Comparison of ENCODE assay signal across 1 cellular context in the genomic region with DNA sequence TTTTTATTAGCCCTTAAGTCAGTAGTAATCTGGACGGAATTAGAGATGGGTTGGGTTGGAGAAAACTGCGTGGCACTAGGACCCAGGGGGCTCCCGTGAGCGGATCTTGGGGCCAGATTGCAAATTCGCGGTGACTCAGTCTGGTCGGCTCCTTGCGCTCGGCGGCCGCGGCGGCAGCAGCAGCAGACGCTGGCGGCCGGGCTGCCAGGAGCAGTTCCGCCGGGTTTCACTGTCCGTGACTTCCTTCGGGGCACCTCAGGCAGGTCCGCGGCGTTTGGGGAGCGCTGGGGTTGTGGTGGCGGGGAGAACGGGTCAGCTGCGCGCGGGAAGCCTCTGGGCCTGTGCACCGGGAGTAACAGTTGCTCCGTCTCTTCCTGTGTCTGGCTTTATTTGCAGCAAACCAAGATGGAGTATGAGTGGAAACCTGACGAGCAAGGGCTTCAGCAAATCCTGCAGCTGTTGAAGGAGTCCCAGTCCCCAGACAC.
TF ChIP-seq lines count a peak whose summit lies in the region.

No MANE protein-coding gene starts in this region.

TF ChIP-seq in K562, 482 proteins besides CTCF, POLR2A, EP300 and RAD21 (continued from another document and continues in another):
- TF ChIP-seq ZNF76 (CRISPR knock-in tag; IDR thresholded peaks at IDR 0.05; ENCODE audit: borderline replicate concordance) (no peak), SMAD1 (IDR thresholded peaks at IDR 0.05; ENCODE audit: low read depth, low read length, partially characterized antibody) (peak; percentile 91), ZNF197 (CRISPR knock-in tag; IDR thresholded peaks at IDR 0.05; ENCODE audit: low read depth) (no peak; the same call in 1 of the 2 replicates), RBM17 (IDR thresholded peaks at IDR 0.05; ENCODE audit: borderline replicate concordance, low read depth, low read length) (no peak), RBFOX2 (IDR thresholded peaks at IDR 0.05; ENCODE audit: low read depth, low read length) (peak; percentile 97), MEIS2 (IDR thresholded peaks at IDR 0.05; ENCODE audit: partially characterized antibody) (no peak), ZNF398 (CRISPR knock-in tag; IDR thresholded peaks at IDR 0.05) (no peak), CBX1 (IDR thresholded peaks at IDR 0.05; ENCODE audit: low read depth) (peak; percentile 90), MLX (CRISPR knock-in tag; conservative IDR thresholded peaks at IDR 0.05) (no peak), SPI1 (IDR thresholded peaks at IDR 0.05; ENCODE audit: borderline replicate concordance, low read depth, low read length) (no peak), TFAP4 (CRISPR knock-in tag; IDR thresholded peaks at IDR 0.05; ENCODE audit: borderline replicate concordance) (peak; percentile 73; the same call in 1 of the 2 replicates), E2F3 (CRISPR knock-in tag; IDR thresholded peaks at IDR 0.05) (no peak), ZNF232 (CRISPR knock-in tag; IDR thresholded peaks at IDR 0.05) (0 out of 2 replicates have a peak, but pooled peaks have one; percentile 65), MBD1 (CRISPR knock-in tag; IDR thresholded peaks at IDR 0.05) (no peak), PCBP1 (IDR thresholded peaks at IDR 0.05; ENCODE audit: low read depth, low read length, poor library complexity, severe bottlenecking) (peak; percentile 40), SMARCA4 (IDR thresholded peaks at IDR 0.05) (peak; percentile 47), RNF219 (CRISPR knock-in tag; IDR thresholded peaks at IDR 0.05) (no peak), ZNF277 (CRISPR knock-in tag; IDR thresholded peaks at IDR 0.05; ENCODE audit: borderline replicate concordance) (no peak), NKRF (IDR thresholded peaks at IDR 0.05; ENCODE audit: borderline replicate concordance) (no peak), EZH2 (IDR thresholded peaks at IDR 0.05; ENCODE audit: borderline replicate concordance, low read depth, low read length) (no peak), RBM25 (IDR thresholded peaks at IDR 0.05; ENCODE audit: low read depth, low read length, severe bottlenecking) (peak; percentile 12), THRAP3 (IDR thresholded peaks at IDR 0.05; ENCODE audit: borderline replicate concordance) (no peak), PML (IDR thresholded peaks at IDR 0.05; ENCODE audit: low read length) (peak; percentile 86), MCM5 (IDR thresholded peaks at IDR 0.05; ENCODE audit: low read depth) (no peak), BDP1 (IDR thresholded peaks at IDR 0.05; ENCODE audit: insufficient read depth, insufficient read length) (no peak), MBD2 (IDR thresholded peaks at IDR 0.05; ENCODE audit: borderline replicate concordance, low read depth) (peak; percentile 36; the same call in 1 of the 2 replicates), JUND (IDR thresholded peaks at IDR 0.05; ENCODE audit: borderline replicate concordance, low read depth, low read length) (peak; percentile 96), JUND (tag; IDR thresholded peaks at IDR 0.05; ENCODE audit: borderline replicate concordance, low read depth, low read length) (peak; percentile 94; the same call in 2 of the 3 replicates), SP2 (IDR thresholded peaks at IDR 0.05; ENCODE audit: extremely low read depth, low read depth, low read length, poor library complexity, severe bottlenecking) (no peak), ZFPM2 (CRISPR knock-in tag; IDR thresholded peaks at IDR 0.05) (no peak), NR2C1 (IDR thresholded peaks at IDR 0.05) (no peak), NR2C1 (tag; IDR thresholded peaks at IDR 0.05) (no peak), ZBTB33 (CRISPR knock-in tag; IDR thresholded peaks at IDR 0.05) (peak; percentile 60; the same call in 1 of the 2 replicates)
- TF ChIP-seq, protein P1, sequence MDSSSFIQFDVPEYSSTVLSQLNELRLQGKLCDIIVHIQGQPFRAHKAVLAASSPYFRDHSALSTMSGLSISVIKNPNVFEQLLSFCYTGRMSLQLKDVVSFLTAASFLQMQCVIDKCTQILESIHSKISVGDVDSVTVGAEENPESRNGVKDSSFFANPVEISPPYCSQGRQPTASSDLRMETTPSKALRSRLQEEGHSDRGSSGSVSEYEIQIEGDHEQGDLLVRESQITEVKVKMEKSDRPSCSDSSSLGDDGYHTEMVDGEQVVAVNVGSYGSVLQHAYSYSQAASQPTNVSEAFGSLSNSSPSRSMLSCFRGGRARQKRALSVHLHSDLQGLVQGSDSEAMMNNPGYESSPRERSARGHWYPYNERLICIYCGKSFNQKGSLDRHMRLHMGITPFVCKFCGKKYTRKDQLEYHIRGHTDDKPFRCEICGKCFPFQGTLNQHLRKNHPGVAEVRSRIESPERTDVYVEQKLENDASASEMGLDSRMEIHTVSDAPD (CRISPR knock-in tag; IDR thresholded peaks at IDR 0.05), result no peak
- TF ChIP-seq, protein P2, sequence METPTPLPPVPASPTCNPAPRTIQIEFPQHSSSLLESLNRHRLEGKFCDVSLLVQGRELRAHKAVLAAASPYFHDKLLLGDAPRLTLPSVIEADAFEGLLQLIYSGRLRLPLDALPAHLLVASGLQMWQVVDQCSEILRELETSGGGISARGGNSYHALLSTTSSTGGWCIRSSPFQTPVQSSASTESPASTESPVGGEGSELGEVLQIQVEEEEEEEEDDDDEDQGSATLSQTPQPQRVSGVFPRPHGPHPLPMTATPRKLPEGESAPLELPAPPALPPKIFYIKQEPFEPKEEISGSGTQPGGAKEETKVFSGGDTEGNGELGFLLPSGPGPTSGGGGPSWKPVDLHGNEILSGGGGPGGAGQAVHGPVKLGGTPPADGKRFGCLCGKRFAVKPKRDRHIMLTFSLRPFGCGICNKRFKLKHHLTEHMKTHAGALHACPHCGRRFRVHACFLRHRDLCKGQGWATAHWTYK (CRISPR knock-in tag; IDR thresholded peaks at IDR 0.05), result peak; percentile 47; the same call in 1 of the 2 replicates
- TF ChIP-seq, protein P3, sequence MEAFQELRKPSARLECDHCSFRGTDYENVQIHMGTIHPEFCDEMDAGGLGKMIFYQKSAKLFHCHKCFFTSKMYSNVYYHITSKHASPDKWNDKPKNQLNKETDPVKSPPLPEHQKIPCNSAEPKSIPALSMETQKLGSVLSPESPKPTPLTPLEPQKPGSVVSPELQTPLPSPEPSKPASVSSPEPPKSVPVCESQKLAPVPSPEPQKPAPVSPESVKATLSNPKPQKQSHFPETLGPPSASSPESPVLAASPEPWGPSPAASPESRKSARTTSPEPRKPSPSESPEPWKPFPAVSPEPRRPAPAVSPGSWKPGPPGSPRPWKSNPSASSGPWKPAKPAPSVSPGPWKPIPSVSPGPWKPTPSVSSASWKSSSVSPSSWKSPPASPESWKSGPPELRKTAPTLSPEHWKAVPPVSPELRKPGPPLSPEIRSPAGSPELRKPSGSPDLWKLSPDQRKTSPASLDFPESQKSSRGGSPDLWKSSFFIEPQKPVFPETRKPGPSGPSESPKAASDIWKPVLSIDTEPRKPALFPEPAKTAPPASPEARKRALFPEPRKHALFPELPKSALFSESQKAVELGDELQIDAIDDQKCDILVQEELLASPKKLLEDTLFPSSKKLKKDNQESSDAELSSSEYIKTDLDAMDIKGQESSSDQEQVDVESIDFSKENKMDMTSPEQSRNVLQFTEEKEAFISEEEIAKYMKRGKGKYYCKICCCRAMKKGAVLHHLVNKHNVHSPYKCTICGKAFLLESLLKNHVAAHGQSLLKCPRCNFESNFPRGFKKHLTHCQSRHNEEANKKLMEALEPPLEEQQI (IDR thresholded peaks at IDR 0.05), result peak; percentile 91
